ENCODE assay signal across 2 cellular contexts in genomic region chr16:67951485-67951884, GRCh38.
TF ChIP-seq lines count a peak whose summit lies in the region.

No MANE protein-coding gene starts in this region.

TF ChIP-seq in endothelial cell of umbilical vein, 7 proteins besides CTCF, POLR2A, EP300 and RAD21:
- no peak for TF ChIP-seq FOS (IDR thresholded peaks at IDR 0.05; ENCODE audit: borderline replicate concordance, insufficient read depth, low read length)
- no peak for TF ChIP-seq GATA2 (IDR thresholded peaks at IDR 0.05; ENCODE audit: insufficient read depth, insufficient read length, low read depth, low read length)
- no peak for TF ChIP-seq JUN (IDR thresholded peaks at IDR 0.05; ENCODE audit: borderline replicate concordance, insufficient read depth, insufficient read length, low read depth)
- no peak for TF ChIP-seq MAX (IDR thresholded peaks at IDR 0.05; ENCODE audit: insufficient read depth, insufficient read length)
- no peak for TF ChIP-seq POLR2AphosphoS5 (IDR thresholded peaks at IDR 0.05; ENCODE audit: insufficient read depth, low read depth, low read length)
- no peak for TF ChIP-seq MYC (IDR thresholded peaks at IDR 0.05; ENCODE audit: low read depth, low read length)
- TF ChIP-seq EZH2 (IDR thresholded peaks at IDR 0.05; ENCODE audit: borderline replicate concordance, low read depth, low read length, severe bottlenecking): no peak
TF ChIP-seq in endothelial cell of umbilical vein: peak in this region for 0.

TF ChIP-seq in HepG2, 621 proteins besides CTCF, POLR2A, EP300 and RAD21:
- TF ChIP-seq NFIB (CRISPR knock-in tag; IDR thresholded peaks at IDR 0.05; ENCODE audit: borderline replicate concordance) (0 out of 2 replicates have a peak, but pooled peaks have one; percentile 50), KAT8 (CRISPR knock-in tag; IDR thresholded peaks at IDR 0.05) (no peak), GLI4 (CRISPR knock-in tag; IDR thresholded peaks at IDR 0.05; ENCODE audit: borderline replicate concordance) (no peak), RBFOX2 (IDR thresholded peaks at IDR 0.05; ENCODE audit: low read depth, low read length) (peak; percentile 67), SYNCRIP (IDR thresholded peaks at IDR 0.05; ENCODE audit: insufficient read depth, low read depth, low read length) (no peak), TRIM24 (CRISPR knock-in tag; IDR thresholded peaks at IDR 0.05) (no peak), KLF15 (CRISPR knock-in tag; IDR thresholded peaks at IDR 0.05; ENCODE audit: borderline replicate concordance) (no peak), TBL1XR1 (IDR thresholded peaks at IDR 0.05; ENCODE audit: borderline replicate concordance, low read length, partially characterized antibody) (no peak), THAP9 (CRISPR knock-in tag; IDR thresholded peaks at IDR 0.05; ENCODE audit: borderline replicate concordance) (no peak), MXD4 (CRISPR knock-in tag; IDR thresholded peaks at IDR 0.05) (no peak), ZFAT (CRISPR knock-in tag; conservative IDR thresholded peaks at IDR 0.05) (no peak), TSC22D2 (CRISPR knock-in tag; IDR thresholded peaks at IDR 0.05; ENCODE audit: borderline replicate concordance) (no peak), ZNF780A (CRISPR knock-in tag; IDR thresholded peaks at IDR 0.05) (no peak), AGO2 (optimal IDR thresholded peaks at IDR 0.05; ENCODE audit: low read depth, low read length) (peak; percentile 88), ELK4 (CRISPR knock-in tag; IDR thresholded peaks at IDR 0.05; ENCODE audit: borderline replicate concordance) (no peak), TCF7 (IDR thresholded peaks at IDR 0.05; ENCODE audit: low read depth) (no peak), PRDM15 (CRISPR knock-in tag; IDR thresholded peaks at IDR 0.05) (no peak), ZNF367 (CRISPR knock-in tag; IDR thresholded peaks at IDR 0.05; ENCODE audit: borderline replicate concordance) (no peak), XRCC5 (optimal IDR thresholded peaks at IDR 0.05; ENCODE audit: low read length) (no peak), ERF (CRISPR knock-in tag; IDR thresholded peaks at IDR 0.05) (no peak), BCL3 (CRISPR knock-in tag; IDR thresholded peaks at IDR 0.05) (no peak), ZNF775 (CRISPR knock-in tag; IDR thresholded peaks at IDR 0.05; ENCODE audit: borderline replicate concordance) (no peak), NRL (CRISPR knock-in tag; IDR thresholded peaks at IDR 0.05; ENCODE audit: borderline replicate concordance) (no peak), THYN1 (CRISPR knock-in tag; IDR thresholded peaks at IDR 0.05; ENCODE audit: borderline replicate concordance, low read depth) (no peak), LBX2 (CRISPR knock-in tag; IDR thresholded peaks at IDR 0.05; ENCODE audit: borderline replicate concordance) (no peak), ISX (CRISPR knock-in tag; conservative IDR thresholded peaks at IDR 0.05) (no peak), TCF7L2 (IDR thresholded peaks at IDR 0.05; ENCODE audit: low read depth, low read length) (no peak), POLR2AphosphoS5 (IDR thresholded peaks at IDR 0.05; ENCODE audit: low read depth, low read length) (no peak), ZNF44 (CRISPR knock-in tag; IDR thresholded peaks at IDR 0.05) (no peak), GMEB2 (CRISPR knock-in tag; IDR thresholded peaks at IDR 0.05; ENCODE audit: low read depth) (no peak), SIX4 (CRISPR knock-in tag; IDR thresholded peaks at IDR 0.05) (no peak), TEF (CRISPR knock-in tag; IDR thresholded peaks at IDR 0.05) (no peak), ZBTB25 (CRISPR knock-in tag; IDR thresholded peaks at IDR 0.05) (no peak), RFXAP (CRISPR knock-in tag; IDR thresholded peaks at IDR 0.05; ENCODE audit: borderline replicate concordance) (no peak), SRSF4 (IDR thresholded peaks at IDR 0.05; ENCODE audit: low read depth, low read length, poor library complexity, severe bottlenecking) (no peak), SIN3A (IDR thresholded peaks at IDR 0.05; ENCODE audit: borderline replicate concordance, low read depth, low read length) (no peak), AGO1 (IDR thresholded peaks at IDR 0.05; ENCODE audit: low read depth, low read length, poor library complexity, severe bottlenecking) (peak; percentile 17), TFAP4 (IDR thresholded peaks at IDR 0.05; ENCODE audit: borderline replicate concordance, low read depth) (no peak), E2F5 (CRISPR knock-in tag; conservative IDR thresholded peaks at IDR 0.05) (no peak), NFE2 (CRISPR knock-in tag; IDR thresholded peaks at IDR 0.05) (no peak), ZNF569 (CRISPR knock-in tag; IDR thresholded peaks at IDR 0.05; ENCODE audit: borderline replicate concordance) (no peak), ZBTB49 (CRISPR knock-in tag; IDR thresholded peaks at IDR 0.05; ENCODE audit: borderline replicate concordance) (no peak), ZNF430 (CRISPR knock-in tag; IDR thresholded peaks at IDR 0.05) (peak; percentile 53; the same call in 1 of the 2 replicates), ZNF543 (CRISPR knock-in tag; IDR thresholded peaks at IDR 0.05) (no peak)
TF ChIP-seq in HepG2: peak in this region for 5.
